ENCODE assay signal across 13 cellular contexts in genomic region chr20:62906209-62906608, GRCh38. TPM values are rescaled to one million over a fixed set of nuclear protein-coding genes. Genes with fewer than 3 reads are reported as not detected.
DNase-seq lines count a peak whose midpoint lies in the region; ATAC-seq and TF ChIP-seq lines count a peak whose summit lies in the region.
"Had no signal": no experiment of that assay in that cellular context is flagged by ENCODE, and none has a peak within 500 bp of the region (broad histone marks: within the 10 kb centered on the region; RNA-seq: fewer than 3 reads in every experiment).

No MANE protein-coding gene starts in this region.

- ATAC-seq in GM23338 (no peak), heart left ventricle (peak; percentile 53 to 75 (median 60)), mucosa of descending colon (no peak)

- no peak overlapping the region for H2AFZ ChIP-seq in GM23338

- peaks cover 98% of the 10 kb centered on the region for H3K36me3 Mint-ChIP-seq in GM23338 (ENCODE audit: low read depth)
- peaks cover 80% of the 10 kb centered on the region for H3K36me3 Mint-ChIP-seq in activated CD4-positive, alpha-beta T cell treated with anti-CD3 and anti-CD28 coated beads, Interleukin-2, amount 10 ng/mL, durations not matched to agents 24 days and 14 days (ENCODE audit: low read depth)

- peaks cover 24% of the 10 kb centered on the region for H3K4me1 ChIP-seq in BLaER1
- peaks cover 12% of the 10 kb centered on the region; the same call in 1 of the 2 replicates for H3K4me1 ChIP-seq in GM23338 (ENCODE audit: insufficient read depth)
- H3K4me1 ChIP-seq in heart left ventricle = peaks cover 0 to 16% (median 3%) of the 10 kb centered on the region in 12 donors
- H3K4me1 ChIP-seq in mucosa of descending colon (ENCODE audit: low read depth) = peaks cover 3% of the 10 kb centered on the region
- H3K4me1 ChIP-seq: BE2C had no signal

- peaks cover 6% of the 10 kb centered on the region for H3K4me1 Mint-ChIP-seq in GM23338
- H3K4me1 Mint-ChIP-seq in activated CD4-positive, alpha-beta T cell treated with anti-CD3 and anti-CD28 coated beads, Interleukin-2, amount 10 ng/mL, durations not matched to agents 24 days and 14 days = peaks cover 13% of the 10 kb centered on the region

- no peak overlapping the region for H3K27ac ChIP-seq in BLaER1
- H3K27ac ChIP-seq in GM23338 (ENCODE audit: low read depth) = peak overlapping the region; percentile 50; the same call in 1 of the 2 replicates
- H3K27ac ChIP-seq in heart left ventricle = no peak overlapping the region

- no peak overlapping the region for H3K4me2 ChIP-seq in BLaER1
- H3K4me2 ChIP-seq in GM23338 = no peak overlapping the region

- no peak overlapping the region for H3K4me3 ChIP-seq in BLaER1
- H3K4me3 ChIP-seq in GM23338 = no peak overlapping the region
- H3K4me3 ChIP-seq in heart left ventricle = no peak overlapping the region
- no peak overlapping the region for H3K4me3 ChIP-seq in mucosa of descending colon
- H3K4me3 ChIP-seq: MG63 had no signal

- peaks cover 100% of the 10 kb centered on the region for H3K36me3 ChIP-seq in BLaER1
- peaks cover 91% of the 10 kb centered on the region for H3K36me3 ChIP-seq in GM23338 (ENCODE audit: insufficient read depth)
- H3K36me3 ChIP-seq in heart left ventricle = peaks cover 12 to 100% (median 99%) of the 10 kb centered on the region in 9 donors
- H3K36me3 ChIP-seq in mucosa of descending colon (ENCODE audit: low read depth) = peaks cover 45% of the 10 kb centered on the region

- TF ChIP-seq CTCF in GM23338 (conservative IDR thresholded peaks at IDR 0.05; ENCODE audit: low read depth in 2 of 2) (no peak), heart left ventricle (IDR thresholded peaks at IDR 0.05) (no peak), mucosa of descending colon (IDR thresholded peaks at IDR 0.05) (no peak)

- 59 to 84% (median 68%) methylated on average over 16 of the region's 16 CpGs for WGBS in heart left ventricle, 4 donors

- H3K9me3 ChIP-seq in BLaER1 (no peaks in the 10 kb centered on the region), heart left ventricle (no peaks in the 10 kb centered on the region), mucosa of descending colon (no peaks in the 10 kb centered on the region)
- H3K9me3 ChIP-seq: BE2C, MG63 had no signal

- no peak for TF ChIP-seq POLR2A in heart left ventricle (IDR thresholded peaks at IDR 0.05)

- H3K4me3 Mint-ChIP-seq in GM23338 = no peak overlapping the region
- no peak overlapping the region for H3K4me3 Mint-ChIP-seq in activated CD4-positive, alpha-beta T cell treated with anti-CD3 and anti-CD28 coated beads, Interleukin-2, amount 10 ng/mL, durations not matched to agents 24 days and 14 days

- H3K27me3 ChIP-seq in BLaER1 (no peaks in the 10 kb centered on the region), GM23338 (ENCODE audit: insufficient read depth) (no peaks in the 10 kb centered on the region), heart left ventricle (no peaks in the 10 kb centered on the region)
- H3K27me3 ChIP-seq: BE2C, MG63 had no signal

- DNase-seq in GM23338 (ENCODE audit: low spot score) (no peak), heart left ventricle (peak in 3 of 5 donors; percentile 34 to 71 (median 46)), mucosa of descending colon (peak in 2 of 3 donors; percentile 12 to 50), AML-193 (lab: John Stamatoyannopoulos, UW) (no peak), NCI-H774 (lab: John Stamatoyannopoulos, UW) (no peak)
- no peak for DNase-seq in activated CD4-positive, alpha-beta T cell treated with anti-CD3 and anti-CD28 coated beads, Interleukin-2, amount 10 ng/mL, durations not matched to agents 24 days and 14 days
- DNase-seq: ACHN, BE2C, H7, MG63, NCI-H1092 treated with DMSO at 0.1 percent for 48 hours, NCI-H187 had no signal

- H3K9me2 ChIP-seq in GM23338 (ENCODE audit: insufficient read depth) = no peaks in the 10 kb centered on the region

- H3K9ac ChIP-seq in BLaER1 = peak overlapping the region; percentile 17; the same call in 1 of the 2 replicates

- H3K79me2 ChIP-seq in GM23338 (replicated peaks; ENCODE audit: insufficient read depth) = peaks cover 68% of the 10 kb centered on the region

- H4K20me1 ChIP-seq in BLaER1 (peaks cover 93% of the 10 kb centered on the region), GM23338 (replicated peaks; ENCODE audit: insufficient read depth) (peaks cover 80% of the 10 kb centered on the region)

- peaks cover 15% of the 10 kb centered on the region for H3K27me3 Mint-ChIP-seq in GM23338 (ENCODE audit: insufficient read depth, low read depth, poor library complexity)
- H3K27me3 Mint-ChIP-seq in activated CD4-positive, alpha-beta T cell treated with anti-CD3 and anti-CD28 coated beads, Interleukin-2, amount 10 ng/mL, durations not matched to agents 24 days and 14 days = no peaks in the 10 kb centered on the region

- intact Hi-C loops in heart left ventricle (cut with DNase I) = loop anchor here in 1 of 10 donors (10.0 kb wide), 1 partner anchor 99 kb away; the partner anchor contains the start of gene BHLHE23
- intact Hi-C loops in mucosa of descending colon (cut with DNase I, micrococcal nuclease) = no loop called here
- intact Hi-C loops in activated CD4-positive, alpha-beta T cell treated with anti-CD3 and anti-CD28 coated beads, Interleukin-2, amount 10 ng/mL, durations not matched to agents 24 days and 14 days (cut with micrococcal nuclease) = no loop called here

- no peak overlapping the region for H3K27ac Mint-ChIP-seq in GM23338
- no peak overlapping the region for H3K27ac Mint-ChIP-seq in activated CD4-positive, alpha-beta T cell treated with anti-CD3 and anti-CD28 coated beads, Interleukin-2, amount 10 ng/mL, durations not matched to agents 24 days and 14 days

- no peaks in the 10 kb centered on the region for H3K9me3 Mint-ChIP-seq in GM23338
- no peaks in the 10 kb centered on the region for H3K9me3 Mint-ChIP-seq in activated CD4-positive, alpha-beta T cell treated with anti-CD3 and anti-CD28 coated beads, Interleukin-2, amount 10 ng/mL, durations not matched to agents 24 days and 14 days

- peaks cover 92% of the 10 kb centered on the region for H3F3A ChIP-seq in GM23338 (replicated peaks; ENCODE audit: low read depth)

TF ChIP-seq in GM23338, 12 proteins besides CTCF, POLR2A, EP300 and RAD21:
- no peak for TF ChIP-seq EZH2phosphoT487 (IDR thresholded peaks at IDR 0.05; ENCODE audit: unreplicated experiment)
- TF ChIP-seq ZNF114 (CRISPR knock-in tag; IDR thresholded peaks at IDR 0.05) = no peak
- TF ChIP-seq JUNB (IDR thresholded peaks at IDR 0.05; ENCODE audit: unreplicated experiment) = no peak
- no peak for TF ChIP-seq ETS1 (IDR thresholded peaks at IDR 0.05)
- TF ChIP-seq ZNF331 (CRISPR knock-in tag; IDR thresholded peaks at IDR 0.05; ENCODE audit: low read depth) = no peak
- no peak for TF ChIP-seq EZH2 (IDR thresholded peaks at IDR 0.05; ENCODE audit: low read depth, unreplicated experiment)

RNA-seq across cellular contexts. Expression of gene DIDO1, which starts 20.1 kb away (rescaled TPM):
- 147 and 162 TPM in 2 replicates for total RNA-seq in GM23338 (2014; rRNA removed; shearing (Covaris generic))
- polyA plus RNA-seq in GM23338 (2016; fragmentation: Nextera tagmentation; extraction: Ambion mirVana) = 61.5 and 72.4 TPM in 2 replicates
- total RNA-seq in heart left ventricle = 10 to 100 TPM; 27.5 to 46.2 (median 38.9) TPM
- 10 to 100 TPM; 16.5 to 20.1 TPM for polyA plus RNA-seq in heart left ventricle
- total RNA-seq in mucosa of descending colon = 10 to 100 TPM; 53.4 to 72.5 (median 67.4) TPM
- 58.5 and 61.2 TPM in 2 replicates for total RNA-seq in activated CD4-positive, alpha-beta T cell treated with anti-CD3 and anti-CD28 coated beads, Interleukin-2, amount 10 ng/mL, durations not matched to agents 24 days and 14 days

RNA-seq across cellular contexts. Expression of gene GID8, which starts 31.7 kb away (rescaled TPM):
- 102 and 106 TPM in 2 replicates for total RNA-seq in GM23338 (2014; rRNA removed; shearing (Covaris generic))
- polyA plus RNA-seq in GM23338 (2016; fragmentation: Nextera tagmentation; extraction: Ambion mirVana) (41.7 and 41.8 TPM in 2 replicates), heart left ventricle (10 to 100 TPM in 1 of 2 donors, 1 to 10 TPM in 1; 6.2 to 15.8 TPM)
- total RNA-seq in heart left ventricle (10 to 100 TPM; 14.7 to 22.2 (median 16.3) TPM), mucosa of descending colon (10 to 100 TPM; 32.6 to 37.1 (median 34.2) TPM)
- 50.0 and 58.0 TPM in 2 replicates for total RNA-seq in activated CD4-positive, alpha-beta T cell treated with anti-CD3 and anti-CD28 coated beads, Interleukin-2, amount 10 ng/mL, durations not matched to agents 24 days and 14 days

RNA-seq across cellular contexts. Expression of gene TCFL5, which starts 44.6 kb away (rescaled TPM):
- total RNA-seq in GM23338 (2014; rRNA removed; shearing (Covaris generic)) = 18.8 and 19.3 TPM in 2 replicates
- 5.4 and 5.8 TPM in 2 replicates for polyA plus RNA-seq in GM23338 (2016; fragmentation: Nextera tagmentation; extraction: Ambion mirVana)
- total RNA-seq in heart left ventricle = 1 to 10 TPM; 4.5 to 8.2 (median 6.1) TPM
- 1 to 10 TPM; 2.5 to 3.7 TPM for polyA plus RNA-seq in heart left ventricle
- 10 to 100 TPM in 1 of 3 donors, 1 to 10 TPM in 2; 4.3 to 13.3 (median 6.6) TPM for total RNA-seq in mucosa of descending colon
- 5.8 and 6.2 TPM in 2 replicates for total RNA-seq in activated CD4-positive, alpha-beta T cell treated with anti-CD3 and anti-CD28 coated beads, Interleukin-2, amount 10 ng/mL, durations not matched to agents 24 days and 14 days

RNA-seq across cellular contexts. Expression of gene SLC17A9, which starts 46.3 kb away (rescaled TPM):
- total RNA-seq in GM23338 (2014; rRNA removed; shearing (Covaris generic)) = 24.2 and 32.0 TPM in 2 replicates
- 36.1 and 39.3 TPM in 2 replicates for polyA plus RNA-seq in GM23338 (2016; fragmentation: Nextera tagmentation; extraction: Ambion mirVana)
- 1 to 10 TPM in 3 of 9 donors, under 1 TPM in 6; 0.16 to 6.6 (median 0.67) TPM for total RNA-seq in heart left ventricle
- polyA plus RNA-seq in heart left ventricle = 1 to 10 TPM; 1.7 to 2.6 TPM
- 10 to 100 TPM in 1 of 3 donors, 1 to 10 TPM in 2; 4.8 to 22.2 (median 6.4) TPM for total RNA-seq in mucosa of descending colon
- total RNA-seq in activated CD4-positive, alpha-beta T cell treated with anti-CD3 and anti-CD28 coated beads, Interleukin-2, amount 10 ng/mL, durations not matched to agents 24 days and 14 days = 13.0 and 14.0 TPM in 2 replicates

Comparison
In these comparisons a context has a peak if more than half of its experiments do, and no peak if none do; other contexts are left out.
1. ATAC-seq: peak in heart left ventricle (4 of 4); none in GM23338 (single experiment) and mucosa of descending colon (single experiment).
2. DNase-seq: peak in heart left ventricle (3 of 5) and mucosa of descending colon (2 of 3); none in GM23338 (single experiment), AML-193 (0 of 2), NCI-H774 (single experiment) and activated CD4-positive, alpha-beta T cell treated with anti-CD3 and anti-CD28 coated beads, Interleukin-2, amount 10 ng/mL, durations not matched to agents 24 days and 14 days (single experiment).